27 cellular contexts compared by ENCODE assay signal in genomic region chrX:124362761-124363160, GRCh38. TPM values are rescaled to one million over a fixed set of nuclear protein-coding genes. Genes with fewer than 3 reads are reported as not detected.
DNase-seq lines count a peak whose midpoint lies in the region; ATAC-seq and TF ChIP-seq lines count a peak whose summit lies in the region.
"Had no signal": no experiment of that assay in that cellular context is flagged by ENCODE, and none has a peak within 500 bp of the region (broad histone marks: within the 10 kb centered on the region; RNA-seq: fewer than 3 reads in every experiment).

No MANE protein-coding gene starts in this region.

- peaks cover 42% of the 10 kb centered on the region for H3K4me1 Mint-ChIP-seq in activated naive CD4-positive, alpha-beta T cell treated with anti-CD3 and anti-CD28 coated beads, Interleukin-2, amount 10 ng/mL, durations not matched to agents 7 days and 5 days
- H3K4me1 Mint-ChIP-seq in T-cell (peaks cover 37 to 49% (median 46%) of the 10 kb centered on the region in 3 donors), osteocyte (ENCODE audit: unreplicated experiment) (no peaks in the 10 kb centered on the region)
- H3K4me1 Mint-ChIP-seq in activated naive CD8-positive, alpha-beta T cell treated with anti-CD3 and anti-CD28 coated beads, Interleukin-2, amount 50 U/mL, for 24 hours: peaks cover 49% of the 10 kb centered on the region
- H3K4me1 Mint-ChIP-seq: nephron progenitor cell had no signal

- H3K36me3 Mint-ChIP-seq in activated naive CD4-positive, alpha-beta T cell treated with anti-CD3 and anti-CD28 coated beads, Interleukin-2, amount 10 ng/mL, durations not matched to agents 7 days and 5 days: peaks cover 31% of the 10 kb centered on the region
- H3K36me3 Mint-ChIP-seq in T-cell: peaks cover 24% of the 10 kb centered on the region
- H3K36me3 Mint-ChIP-seq in activated naive CD8-positive, alpha-beta T cell treated with anti-CD3 and anti-CD28 coated beads, Interleukin-2, amount 50 U/mL, for 24 hours (ENCODE audit: low read depth): peaks cover 19% of the 10 kb centered on the region
- no peaks in the 10 kb centered on the region for H3K36me3 Mint-ChIP-seq in osteocyte (ENCODE audit: unreplicated experiment)

- POLR2A ChIA-PET in T-cell (lab: Charles Lee): interaction anchor here in 1 of 2 donors (0.7 kb wide), 1 partner anchor 9 kb away, joined by 4 read pairs; no protein-coding TSS in a partner anchor

- H3K27me3 Mint-ChIP-seq in activated naive CD4-positive, alpha-beta T cell treated with anti-CD3 and anti-CD28 coated beads, Interleukin-2, amount 10 ng/mL, durations not matched to agents 7 days and 5 days: no peaks in the 10 kb centered on the region
- peaks cover 0 to 3% of the 10 kb centered on the region in 2 donors for H3K27me3 Mint-ChIP-seq in T-cell
- no peaks in the 10 kb centered on the region for H3K27me3 Mint-ChIP-seq in activated naive CD8-positive, alpha-beta T cell treated with anti-CD3 and anti-CD28 coated beads, Interleukin-2, amount 50 U/mL, for 24 hours
- no peaks in the 10 kb centered on the region for H3K27me3 Mint-ChIP-seq in osteocyte (ENCODE audit: unreplicated experiment)

- no peak overlapping the region for H3K4me3 Mint-ChIP-seq in activated naive CD4-positive, alpha-beta T cell treated with anti-CD3 and anti-CD28 coated beads, Interleukin-2, amount 10 ng/mL, durations not matched to agents 7 days and 5 days
- H3K4me3 Mint-ChIP-seq in T-cell (peak overlapping the region in 2 of 3 donors; percentile 18 to 28), osteocyte (ENCODE audit: unreplicated experiment) (no peak overlapping the region)
- H3K4me3 Mint-ChIP-seq in activated naive CD8-positive, alpha-beta T cell treated with anti-CD3 and anti-CD28 coated beads, Interleukin-2, amount 50 U/mL, for 24 hours: peak overlapping the region; percentile 40
- H3K4me3 Mint-ChIP-seq: endodermal cell, nephron progenitor cell had no signal

- no peak for TF ChIP-seq CTCF in osteocyte (IDR thresholded peaks at IDR 0.05)

- peak overlapping the region; percentile 58 for H3K27ac Mint-ChIP-seq in activated naive CD4-positive, alpha-beta T cell treated with anti-CD3 and anti-CD28 coated beads, Interleukin-2, amount 10 ng/mL, durations not matched to agents 7 days and 5 days
- H3K27ac Mint-ChIP-seq in T-cell (peak overlapping the region in 1 of 2 donors; percentile 66), osteocyte (ENCODE audit: unreplicated experiment) (no peak overlapping the region)
- H3K27ac Mint-ChIP-seq in activated naive CD8-positive, alpha-beta T cell treated with anti-CD3 and anti-CD28 coated beads, Interleukin-2, amount 50 U/mL, for 24 hours: peak overlapping the region; percentile 78
- H3K27ac Mint-ChIP-seq: endodermal cell, nephron progenitor cell had no signal

- intact Hi-C loops in posterior cingulate gyrus (cut with DNase I): no loop called here

- ATAC-seq in T-cell (replicated peaks in 1 of 4) (no peak), GM21515 (IDR thresholded peaks at IDR 0.05; ENCODE audit: unreplicated experiment) (no peak)
- peak; percentile 9 for ATAC-seq in activated naive CD8-positive, alpha-beta T cell treated with anti-CD3 and anti-CD28 coated beads, Interleukin-2, amount 50 U/mL, for 24 hours
- ATAC-seq: foreskin keratinocyte, heart right ventricle, mucosa of descending colon, pancreas had no signal

- CTCF ChIA-PET in activated naive CD4-positive, alpha-beta T cell treated with anti-CD3 and anti-CD28 coated beads, Interleukin-2, amount 10 ng/mL, durations not matched to agents 7 days and 5 days (lab: Charles Lee): interaction anchor here (0.8 to 1.5 kb wide), 2 partner anchors 23 to 152 kb away, joined by 3 to 4 read pairs; no protein-coding TSS in a partner anchor
- CTCF ChIA-PET in T-cell (lab: Charles Lee): interaction anchor here in 1 of 2 donors (1.0 kb wide), 1 partner anchor 16 kb away, joined by 5 read pairs; the partner anchor contains the start of gene SH2D1A

- no peak for DNase-seq in activated naive CD4-positive, alpha-beta T cell treated with anti-CD3 and anti-CD28 coated beads, Interleukin-2, amount 10 ng/mL, durations not matched to agents 7 days and 5 days
- no peak for DNase-seq in activated naive CD4-positive, alpha-beta T cell treated with anti-CD3 and anti-CD28 coated beads, Interleukin-2, amount 50 U/mL, for 16 hours
- DNase-seq in T-cell (no peak), posterior cingulate gyrus (no peak), osteocyte (ENCODE audit: extremely low spot score, unreplicated experiment) (no peak)
- DNase-seq in activated naive CD8-positive, alpha-beta T cell treated with anti-CD3 and anti-CD28 coated beads, Interleukin-2, amount 50 U/mL, for 24 hours: no peak
- DNase-seq: activated CD4-positive, CD25-positive, alpha-beta regulatory T cell treated with anti-CD3 and anti-CD28 coated beads, Interleukin-2, amount 50 U/mL, for 72 hours; activated naive CD4-positive, alpha-beta T cell treated with Interleukin-2 at 50 U/mL for 16 hours; caudate nucleus; EL; endodermal cell; foreskin keratinocyte; heart right ventricle; KBM-7; MM.1S; mucosa of descending colon; NCI-H1417 treated with DMSO at 0.1 percent for 48 hours; NCI-H2081; NCI-H2227 treated with DMSO at 0.1 percent for 48 hours; nephron progenitor cell; pancreas; substantia nigra; SW 1271; upper lobe of left lung had no signal

- no peaks in the 10 kb centered on the region for H3K9me3 Mint-ChIP-seq in activated naive CD4-positive, alpha-beta T cell treated with anti-CD3 and anti-CD28 coated beads, Interleukin-2, amount 10 ng/mL, durations not matched to agents 7 days and 5 days
- H3K9me3 Mint-ChIP-seq in T-cell (no peaks in the 10 kb centered on the region), osteocyte (ENCODE audit: unreplicated experiment) (no peaks in the 10 kb centered on the region)
- H3K9me3 Mint-ChIP-seq in activated naive CD8-positive, alpha-beta T cell treated with anti-CD3 and anti-CD28 coated beads, Interleukin-2, amount 50 U/mL, for 24 hours: no peaks in the 10 kb centered on the region
- H3K9me3 Mint-ChIP-seq: endodermal cell, nephron progenitor cell had no signal

RNA-seq across cellular contexts. Expression of gene SH2D1A, which starts 16.4 kb away (rescaled TPM):
- total RNA-seq in T-cell (10 to 100 TPM; 32.1 to 43.8 (median 39.0) TPM), osteocyte (0.21 TPM in 1 of 2 replicates, not detected in the other)
- total RNA-seq: endodermal cell, foreskin keratinocyte, lung microvascular endothelial cell, smooth muscle cell had no signal

RNA-seq across cellular contexts. Expression of gene TEX13D, which starts 30.3 kb away (rescaled TPM):
- total RNA-seq in T-cell (not detected), osteocyte (not detected in 2 replicates)
- total RNA-seq: endodermal cell, foreskin keratinocyte, heart right ventricle, lung microvascular endothelial cell, mucosa of descending colon, pancreas, upper lobe of left lung had no signal

Comparison
In these comparisons a context has a peak if more than half of its experiments do, and no peak if none do; other contexts are left out.
1. H3K4me3 Mint-ChIP-seq: peak in T-cell (2 of 3) and activated naive CD8-positive, alpha-beta T cell treated with anti-CD3 and anti-CD28 coated beads, Interleukin-2, amount 50 U/mL, for 24 hours (single experiment); none in activated naive CD4-positive, alpha-beta T cell treated with anti-CD3 and anti-CD28 coated beads, Interleukin-2, amount 10 ng/mL, durations not matched to agents 7 days and 5 days (single experiment) and osteocyte (single experiment).
2. RNA of gene SH2D1A, which starts 16.4 kb away (total RNA-seq): 32.1 to 43.8 TPM in T-cell; 0.21 TPM in osteocyte; every median in the first group is over 10 times any median in the second.